Comparison of ENCODE assay signal across 30 cellular contexts in genomic region chr10:72881291-72881690, GRCh38. TPM values are rescaled to one million over a fixed set of nuclear protein-coding genes. Genes with fewer than 3 reads are reported as not detected.
"Had no signal": no experiment of that assay in that cellular context is flagged by ENCODE, and none has a peak within 500 bp of the region (broad histone marks: within the 10 kb centered on the region; RNA-seq: fewer than 3 reads in every experiment).

No MANE protein-coding gene starts in this region.

- H3K4me3 Mint-ChIP-seq: stimulated activated effector memory CD8-positive, alpha-beta T cell treated with anti-CD3 and anti-CD28 coated beads, Interleukin-12 subunit alpha, Interleukin-12 subunit beta, amount 100 ng/mL, for 72 hours; stimulated activated memory B cell treated with anti-CD40 and anti-IgM and Interleukin-4, amounts not matched to agents 10 μg/mL and 1 μg/mL and 100 μg/mL, for 72 hours; stimulated activated naive B cell treated with anti-CD40 and anti-IgM and Interleukin-4, amounts not matched to agents 10 μg/mL and 1 μg/mL and 100 μg/mL, for 72 hours; stimulated activated naive CD8-positive, alpha-beta T cell treated with anti-CD3 and anti-CD28 coated beads, Interleukin-15, amount 100 ng/mL, for 72 hours; stimulated activated naive CD8-positive, alpha-beta T cell treated with anti-CD3 and anti-CD28 coated beads, Interleukin-15, Interleukin-2, amounts not matched to agents 100 ng/mL and 50 ng/mL, for 24 hours; type B pancreatic cell had no signal

- H3K27ac Mint-ChIP-seq: stimulated activated effector memory CD8-positive, alpha-beta T cell treated with anti-CD3 and anti-CD28 coated beads, Interleukin-12 subunit alpha, Interleukin-12 subunit beta, amount 100 ng/mL, for 72 hours; stimulated activated memory B cell treated with anti-CD40 and anti-IgM and Interleukin-4, amounts not matched to agents 10 μg/mL and 1 μg/mL and 100 μg/mL, for 72 hours; stimulated activated naive B cell treated with anti-CD40 and anti-IgM and Interleukin-4, amounts not matched to agents 10 μg/mL and 1 μg/mL and 100 μg/mL, for 72 hours; stimulated activated naive CD8-positive, alpha-beta T cell treated with anti-CD3 and anti-CD28 coated beads, Interleukin-15, amount 100 ng/mL, for 72 hours; stimulated activated naive CD8-positive, alpha-beta T cell treated with anti-CD3 and anti-CD28 coated beads, Interleukin-15, Interleukin-2, amounts not matched to agents 100 ng/mL and 50 ng/mL, for 24 hours; type B pancreatic cell had no signal

- H3K4me1 ChIP-seq: stomach, testis, thyroid gland, tibial artery, tibial nerve, transverse colon, upper lobe of left lung, upper lobe of right lung, uterus, vagina had no signal

- H3K9me3 ChIP-seq: stomach, suprapubic skin, testis, thoracic aorta, thyroid gland, tibial artery, tibial nerve, transverse colon, upper lobe of left lung, upper lobe of right lung, uterus, vagina had no signal

- FAIRE-seq: urothelium cell line had no signal

- H3K4me1 Mint-ChIP-seq: stimulated activated effector memory CD8-positive, alpha-beta T cell treated with anti-CD3 and anti-CD28 coated beads, Interleukin-12 subunit alpha, Interleukin-12 subunit beta, amount 100 ng/mL, for 72 hours; stimulated activated naive B cell treated with anti-CD40 and anti-IgM and Interleukin-4, amounts not matched to agents 10 μg/mL and 1 μg/mL and 100 μg/mL, for 72 hours had no signal

- H3K9me3 Mint-ChIP-seq: stimulated activated effector memory CD8-positive, alpha-beta T cell treated with anti-CD3 and anti-CD28 coated beads, Interleukin-12 subunit alpha, Interleukin-12 subunit beta, amount 100 ng/mL, for 72 hours; stimulated activated memory B cell treated with anti-CD40 and anti-IgM and Interleukin-4, amounts not matched to agents 10 μg/mL and 1 μg/mL and 100 μg/mL, for 72 hours; type B pancreatic cell had no signal

- ATAC-seq: stimulated activated effector memory CD8-positive, alpha-beta T cell treated with anti-CD3 and anti-CD28 coated beads, Interleukin-12 subunit alpha, Interleukin-12 subunit beta, amount 100 ng/mL, for 72 hours; stimulated activated memory B cell treated with anti-CD40 and anti-IgM and Interleukin-4, amounts not matched to agents 10 μg/mL and 1 μg/mL and 100 μg/mL, for 72 hours; stimulated activated naive B cell treated with anti-CD40 and anti-IgM and Interleukin-4, amounts not matched to agents 10 μg/mL and 1 μg/mL and 100 μg/mL, for 72 hours; stimulated activated naive CD8-positive, alpha-beta T cell treated with anti-CD3 and anti-CD28 coated beads, Interleukin-15, amount 100 ng/mL, for 72 hours; stimulated activated naive CD8-positive, alpha-beta T cell treated with anti-CD3 and anti-CD28 coated beads, Interleukin-15, Interleukin-2, amounts not matched to agents 100 U/mL and 50 U/mL, for 24 hours; upper lobe of right lung had no signal

- H3K36me3 ChIP-seq: thyroid gland, uterus had no signal

- H3K27me3 ChIP-seq: stomach, suprapubic skin, testis, thyroid gland, tibial artery, tibial nerve, transverse colon, upper lobe of left lung, upper lobe of right lung, uterus, vagina had no signal

- DNase-seq: stimulated activated CD4-positive, alpha-beta T cell treated with anti-CD3 and anti-CD28 coated beads, Interleukin-2, amount 100 ng/mL, for 48 hours; stimulated activated CD4-positive, alpha-beta T cell treated with anti-CD3 and anti-CD28 coated beads, Interleukin-4, amount 100 ng/mL, for 1 hour; stimulated activated CD4-positive, alpha-beta T cell treated with anti-CD3 and anti-CD28 coated beads, Interleukin-4, amount 100 ng/mL, for 24 hours; stimulated activated CD4-positive, alpha-beta T cell treated with anti-CD3 and anti-CD28 coated beads, Interleukin-4, amount 100 ng/mL, for 4 hours; stimulated activated CD8-positive, alpha-beta memory T cell treated with anti-CD3 and anti-CD28 coated beads, Interleukin-4, amount 100 ng/mL, for 48 hours; stimulated activated naive B cell treated with anti-CD40 and anti-IgM and Interleukin-4, amounts not matched to agents 10 μg/mL and 1 μg/mL and 100 μg/mL, for 72 hours; stimulated activated naive CD4-positive, alpha-beta T cell; stimulated activated naive CD4-positive, alpha-beta T cell treated with Interleukin-2 at 50 U/mL for 16 hours; stimulated activated naive CD8-positive, alpha-beta T cell treated with anti-CD3 and anti-CD28 coated beads, Interleukin-15, amount 100 ng/mL, for 72 hours; stimulated activated naive CD8-positive, alpha-beta T cell treated with anti-CD3 and anti-CD28 coated beads, Interleukin-15, Interleukin-2, amounts not matched to agents 100 U/mL and 50 U/mL, for 24 hours; stomach; substantia nigra; testis; thyroid gland; tibial artery; transverse colon; trophoblast cell; upper lobe of left lung; upper lobe of right lung; uterus had no signal

- H3K4me3 ChIP-seq: stomach, suprapubic skin, testis, thoracic aorta, thyroid gland, tibial artery, tibial nerve, transverse colon, upper lobe of left lung, upper lobe of right lung, uterus, vagina had no signal

- H3K27ac ChIP-seq: stomach, suprapubic skin, testis, thoracic aorta, thyroid gland, tibial artery, tibial nerve, transverse colon, upper lobe of left lung, upper lobe of right lung, uterus, vagina had no signal

- H3K27me3 Mint-ChIP-seq: stimulated activated memory B cell treated with anti-CD40 and anti-IgM and Interleukin-4, amounts not matched to agents 10 μg/mL and 1 μg/mL and 100 μg/mL, for 72 hours; stimulated activated naive B cell treated with anti-CD40 and anti-IgM and Interleukin-4, amounts not matched to agents 10 μg/mL and 1 μg/mL and 100 μg/mL, for 72 hours; stimulated activated naive CD8-positive, alpha-beta T cell treated with anti-CD3 and anti-CD28 coated beads, Interleukin-15, amount 100 ng/mL, for 72 hours; stimulated activated naive CD8-positive, alpha-beta T cell treated with anti-CD3 and anti-CD28 coated beads, Interleukin-15, Interleukin-2, amounts not matched to agents 100 ng/mL and 50 ng/mL, for 24 hours; type B pancreatic cell had no signal

RNA-seq across cellular contexts. Expression of gene OIT3, which starts 12.2 kb away (rescaled TPM):
- total RNA-seq: subcutaneous adipose tissue, suprapubic skin, thoracic aorta, tibial nerve, upper lobe of right lung, vagina had no signal
